Comparison of ENCODE assay signal across 8 cellular contexts in the genomic region with DNA sequence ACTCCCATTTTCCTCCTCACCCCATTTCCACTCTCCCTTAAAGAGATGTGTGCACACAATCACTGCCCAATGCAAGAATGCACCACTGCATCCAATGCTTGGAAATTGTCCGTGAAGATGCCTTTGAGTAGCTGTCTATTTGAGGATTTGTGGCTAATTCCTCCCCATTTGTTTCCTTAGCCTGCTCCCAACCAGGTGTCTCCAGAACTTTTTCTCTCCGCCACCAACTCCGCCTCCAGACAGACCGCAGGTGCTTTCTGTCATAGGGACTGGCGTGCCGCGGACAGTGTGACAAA. TPM values are rescaled to one million over a fixed set of nuclear protein-coding genes. Genes with fewer than 3 reads are reported as not detected.
DNase-seq lines count a peak whose midpoint lies in the region; ATAC-seq and TF ChIP-seq lines count a peak whose summit lies in the region.

No MANE protein-coding gene starts in this region.

- peak overlapping the region in 9 of 10 donors; percentile 79 to 95 (median 89) for H3K27ac ChIP-seq in heart right ventricle
- peak overlapping the region in 54 of 59 donors; percentile 5 to 96 (median 78) for H3K27ac ChIP-seq in dorsolateral prefrontal cortex

- H3K4me3 ChIP-seq in heart right ventricle (peak overlapping the region; percentile 57 to 96 (median 88)), dorsolateral prefrontal cortex (peak overlapping the region; percentile 61 to 99 (median 88)), neuron (ENCODE audit: low read length) (peak overlapping the region; percentile 77)
- peak overlapping the region; percentile 93 for H3K4me3 ChIP-seq in Jurkat, Clone E6-1 (ENCODE audit: low read length)

- H2AFZ ChIP-seq in neuron (ENCODE audit: low read depth, low read length) = peak overlapping the region; percentile 98

- peaks cover 3 to 86% (median 64%) of the 10 kb centered on the region in 9 donors for H3K4me1 ChIP-seq in heart right ventricle
- H3K4me1 ChIP-seq in neuron (ENCODE audit: insufficient read depth, low read length) = peaks cover 27% of the 10 kb centered on the region

- ATAC-seq in heart right ventricle = peak in 1 of 8 donors; percentile 3

- intact Hi-C loops in heart right ventricle (cut with DNase I) = loop anchor here in 3 of 10 donors (5.0 kb wide), 2 partner anchors 58 to 107 kb away; partner anchors contain the start of gene CLYBL (in 1 of the 3)
- intact Hi-C loops in cardiac septum (cut with DNase I) = loop anchor here (5.0 kb wide), 1 partner anchor 107 kb away; the partner anchor contains the start of gene CLYBL
- intact Hi-C loops in dorsolateral prefrontal cortex (cut with DNase I) = loop anchor here (2.0 to 5.0 kb wide), 3 partner anchors 106 to 302 kb away; partner anchors contain the start of gene CLYBL (in 2 of the 2)

- H3K27me3 ChIP-seq in heart right ventricle (no peaks in the 10 kb centered on the region), dorsolateral prefrontal cortex (no peaks in the 10 kb centered on the region), neuron (ENCODE audit: insufficient read depth, low read length) (no peaks in the 10 kb centered on the region)

- DNase-seq in heart right ventricle = no peak
- DNase-seq in cardiac septum (ENCODE audit: low spot score) = no peak
- no peak for DNase-seq in Jurkat, Clone E6-1 (ENCODE audit: low read depth, low spot score)
- DNase-seq in dorsolateral prefrontal cortex = no peak
- no peak for DNase-seq in NCI-H524 (lab: John Stamatoyannopoulos, UW)
- DNase-seq in occipital lobe (lab: John Stamatoyannopoulos, UW) = no peak
- DNase-seq in amygdala (lab: John Stamatoyannopoulos, UW) = no peak

- WGBS in heart right ventricle, 2 donors = 1% methylated on average over 7 of the region's 7 CpGs

- TF ChIP-seq CTCF in heart right ventricle (IDR thresholded peaks at IDR 0.05) (no peak), dorsolateral prefrontal cortex (IDR thresholded peaks at IDR 0.05 in 54 of 56, conservative IDR thresholded peaks at IDR 0.05 in 2 of 56; ENCODE audit: low read depth in 1 of 56, partially characterized antibody in 56 of 56) (no peak)

- no peaks in the 10 kb centered on the region for H3K36me3 ChIP-seq in heart right ventricle
- H3K36me3 ChIP-seq in neuron (ENCODE audit: insufficient read depth, low read length) = no peaks in the 10 kb centered on the region

- H3K9me3 ChIP-seq in heart right ventricle (peaks cover 0 to 6% (median 0%) of the 10 kb centered on the region in 11 donors), neuron (ENCODE audit: low read length) (no peaks in the 10 kb centered on the region)

RNA-seq across cellular contexts. Expression of gene TM9SF2, which starts 0.5 kb away (rescaled TPM):
- total RNA-seq in heart right ventricle = 10 to 100 TPM; 51.7 to 78.8 (median 62.8) TPM
- 10 to 100 TPM; 27.9 to 53.0 TPM for polyA plus RNA-seq in heart right ventricle
- 61.8 TPM for total RNA-seq in cardiac septum
- polyA plus RNA-seq in Jurkat, Clone E6-1 (2012; ENCODE audit: insufficient read depth, insufficient read length) = 50.0 TPM
- total RNA-seq in dorsolateral prefrontal cortex = 10 to 100 TPM; 37.7 to 80.9 (median 64.8) TPM
- total RNA-seq in occipital lobe = 129 TPM
